ENCODE assay signal across 12 cellular contexts in the genomic region with DNA sequence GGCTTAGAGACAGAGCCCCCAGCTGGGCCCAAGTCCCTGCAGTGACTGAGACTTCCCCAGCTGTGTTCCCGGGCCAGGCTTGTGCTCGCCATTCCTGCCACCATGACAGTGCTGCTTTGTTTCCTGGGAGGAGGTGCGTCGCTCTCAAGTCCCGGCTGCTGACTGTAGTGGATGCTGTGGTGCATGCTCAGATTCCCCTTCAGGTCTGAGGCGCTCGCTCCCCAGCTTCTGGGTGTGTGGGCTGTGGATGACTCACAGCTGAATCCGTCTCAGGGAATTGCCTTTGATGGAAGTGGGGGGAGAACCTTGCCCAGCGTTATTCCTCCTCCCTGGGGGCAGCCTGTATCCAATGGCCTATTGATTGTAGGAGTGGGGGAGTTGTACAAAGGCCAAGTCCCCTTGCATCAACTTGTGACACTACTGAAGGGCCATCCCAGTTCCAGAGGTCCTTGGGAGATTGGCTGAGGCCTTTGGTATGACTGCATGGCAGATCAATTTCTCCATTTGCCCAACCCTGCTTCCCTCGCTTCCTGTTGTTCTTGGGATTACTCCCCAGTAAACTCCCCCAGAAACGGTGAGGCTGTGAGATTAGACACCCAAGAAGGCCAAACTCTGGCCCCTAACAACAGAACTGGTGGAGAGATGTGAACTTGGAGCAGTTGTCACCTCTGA. TPM values are rescaled to one million over a fixed set of nuclear protein-coding genes. Genes with fewer than 3 reads are reported as not detected.
DNase-seq lines count a peak whose midpoint lies in the region; ATAC-seq, FAIRE-seq and TF ChIP-seq lines count a peak whose summit lies in the region.
"Had no signal": no experiment of that assay in that cellular context is flagged by ENCODE, and none has a peak within 500 bp of the region (broad histone marks: within the 10 kb centered on the region; RNA-seq: fewer than 3 reads in every experiment).

No MANE protein-coding gene starts in this region.

- peaks cover 15 to 20% of the 10 kb centered on the region in 2 donors for H3K27me3 Mint-ChIP-seq in natural killer cell treated with Interleukin-12 subunit alpha and Interleukin-12 subunit beta and Interleukin-15 and Interleukin-18, amount 100 ng/mL, for 72 hours
- H3K27me3 Mint-ChIP-seq in natural killer cell (ENCODE audit: low read depth in 2 of 2): peaks cover 14 to 17% of the 10 kb centered on the region in 2 donors

- H3K27ac ChIP-seq in SK-N-MC: peak overlapping the region; percentile 90
- H3K27ac ChIP-seq: vagina had no signal

- H3K4me1 Mint-ChIP-seq in natural killer cell treated with Interleukin-12 subunit alpha and Interleukin-12 subunit beta and Interleukin-15 and Interleukin-18, amount 100 ng/mL, for 72 hours (ENCODE audit: low read depth in 2 of 2): peaks cover 6 to 7% of the 10 kb centered on the region in 2 donors
- no peaks in the 10 kb centered on the region for H3K4me1 Mint-ChIP-seq in natural killer cell
- H3K4me1 Mint-ChIP-seq: activated CD4-positive, alpha-beta T cell treated with anti-CD3 and anti-CD28 coated beads, Interleukin-2, amount 10 ng/mL, durations not matched to agents 24 days and 14 days had no signal

- ATAC-seq in natural killer cell treated with Interleukin-12 subunit alpha and Interleukin-12 subunit beta and Interleukin-15 and Interleukin-18, amount 100 ng/mL, for 72 hours: no peak
- no peak for ATAC-seq in natural killer cell

- H3K9me3 ChIP-seq in SK-N-MC (ENCODE audit: low read depth, low read length): no peaks in the 10 kb centered on the region
- H3K9me3 ChIP-seq: vagina had no signal

- no peak overlapping the region for H3K9ac ChIP-seq in SK-N-MC (ENCODE audit: insufficient read length)

- H3K36me3 Mint-ChIP-seq in natural killer cell treated with Interleukin-12 subunit alpha and Interleukin-12 subunit beta and Interleukin-15 and Interleukin-18, amount 100 ng/mL, for 72 hours: no peaks in the 10 kb centered on the region
- H3K36me3 Mint-ChIP-seq in natural killer cell: no peaks in the 10 kb centered on the region

- FAIRE-seq in GM19239 (lab: Jason Lieb, UNC): no peak

- H3K4me3 Mint-ChIP-seq in natural killer cell treated with Interleukin-12 subunit alpha and Interleukin-12 subunit beta and Interleukin-15 and Interleukin-18, amount 100 ng/mL, for 72 hours: no peak overlapping the region
- H3K4me3 Mint-ChIP-seq in natural killer cell: no peak overlapping the region
- H3K4me3 Mint-ChIP-seq: activated CD4-positive, alpha-beta T cell treated with anti-CD3 and anti-CD28 coated beads, Interleukin-2, amount 10 ng/mL, durations not matched to agents 24 days and 14 days had no signal

- no peak overlapping the region for H3K27ac Mint-ChIP-seq in natural killer cell treated with Interleukin-12 subunit alpha and Interleukin-12 subunit beta and Interleukin-15 and Interleukin-18, amount 100 ng/mL, for 72 hours
- no peak overlapping the region for H3K27ac Mint-ChIP-seq in natural killer cell
- H3K27ac Mint-ChIP-seq: activated CD4-positive, alpha-beta T cell treated with anti-CD3 and anti-CD28 coated beads, Interleukin-2, amount 10 ng/mL, durations not matched to agents 24 days and 14 days had no signal

- H3K9me3 Mint-ChIP-seq in natural killer cell treated with Interleukin-12 subunit alpha and Interleukin-12 subunit beta and Interleukin-15 and Interleukin-18, amount 100 ng/mL, for 72 hours: no peaks in the 10 kb centered on the region
- H3K9me3 Mint-ChIP-seq in natural killer cell: no peaks in the 10 kb centered on the region
- H3K9me3 Mint-ChIP-seq: activated CD4-positive, alpha-beta T cell treated with anti-CD3 and anti-CD28 coated beads, Interleukin-2, amount 10 ng/mL, durations not matched to agents 24 days and 14 days had no signal

- no peaks in the 10 kb centered on the region for H3K36me3 ChIP-seq in SK-N-MC (ENCODE audit: insufficient read depth, low read length)
- H3K36me3 ChIP-seq: vagina had no signal

- no peak overlapping the region for H3K4me3 ChIP-seq in SK-N-MC
- no peak overlapping the region for H3K4me3 ChIP-seq in fibroblast of villous mesenchyme (ENCODE audit: low read depth, low read length)
- H3K4me3 ChIP-seq: lung, vagina had no signal

- peak; percentile 91 for DNase-seq in HCEC 1CT
- no peak for DNase-seq in SK-N-MC (ENCODE audit: low read depth, low spot score)
- peak; percentile 16 for DNase-seq in fibroblast of villous mesenchyme (ENCODE audit: low read depth)
- DNase-seq in putamen (ENCODE audit: low spot score): peak; percentile 83
- no peak for DNase-seq in GM19239 (ENCODE audit: insufficient read length, low spot score)
- no peak for DNase-seq in natural killer cell treated with Interleukin-12 subunit alpha and Interleukin-12 subunit beta and Interleukin-15 and Interleukin-18, amount 100 ng/mL, for 72 hours (ENCODE audit: low spot score)
- no peak for DNase-seq in natural killer cell
- no peak for DNase-seq in NCI-H1436 (lab: John Stamatoyannopoulos, UW)
- DNase-seq: activated CD4-positive, alpha-beta T cell treated with anti-CD3 and anti-CD28 coated beads, Interleukin-2, amount 10 ng/mL, durations not matched to agents 24 days and 14 days; NCI-H2171 had no signal

- intact Hi-C loops in natural killer cell (cut with micrococcal nuclease): no loop called here

- TF ChIP-seq CTCF in fibroblast of villous mesenchyme (IDR thresholded peaks at IDR 0.05; ENCODE audit: insufficient read depth, low read depth, low read length) (no peak), natural killer cell (IDR thresholded peaks at IDR 0.05) (no peak)

RNA-seq across cellular contexts. Expression of a gene that starts 17.8 kb away (rescaled TPM):
- total RNA-seq in fibroblast of villous mesenchyme (under 0.01 TPM in 1 of 2 replicates, not detected in the other), natural killer cell (under 1 TPM in 2 of 3 donors, not detected in 1; 0.12 to 0.15 TPM)
- under 1 TPM; 0.50 to 0.93 TPM for total RNA-seq in natural killer cell treated with Interleukin-12 subunit alpha and Interleukin-12 subunit beta and Interleukin-15 and Interleukin-18, amount 100 ng/mL, for 72 hours
- total RNA-seq: vagina had no signal

RNA-seq across cellular contexts. Expression of a gene that starts 51.8 kb away (rescaled TPM):
- 49.6 and 55.7 TPM in 2 replicates for total RNA-seq in fibroblast of villous mesenchyme
- 10 to 100 TPM; 59.9 to 60.0 TPM for total RNA-seq in natural killer cell treated with Interleukin-12 subunit alpha and Interleukin-12 subunit beta and Interleukin-15 and Interleukin-18, amount 100 ng/mL, for 72 hours
- total RNA-seq in natural killer cell: 10 to 100 TPM; 13.4 to 20.7 (median 19.2) TPM

RNA-seq across cellular contexts. Expression of a gene that starts 59.1 kb away (rescaled TPM):
- total RNA-seq in fibroblast of villous mesenchyme (25.5 and 33.2 TPM in 2 replicates), natural killer cell (10 to 100 TPM; 49.3 to 82.6 (median 53.6) TPM)
- total RNA-seq in natural killer cell treated with Interleukin-12 subunit alpha and Interleukin-12 subunit beta and Interleukin-15 and Interleukin-18, amount 100 ng/mL, for 72 hours: 10 to 100 TPM; 24.5 TPM

Comparison
In these comparisons a context has a peak if more than half of its experiments do, and no peak if none do; other contexts are left out.
1. DNase-seq: peak in HCEC 1CT (single experiment), fibroblast of villous mesenchyme (single experiment) and putamen (single experiment); none in SK-N-MC (single experiment), GM19239 (single experiment), natural killer cell treated with Interleukin-12 subunit alpha and Interleukin-12 subunit beta and Interleukin-15 and Interleukin-18, amount 100 ng/mL, for 72 hours (single experiment), natural killer cell (single experiment) and NCI-H1436 (single experiment).